ENCODE assay signal across 7 cellular contexts in genomic region chr13:82096256-82096655, GRCh38.
"Had no signal": no experiment of that assay in that cellular context is flagged by ENCODE, and none has a peak within 500 bp of the region (broad histone marks: within the 10 kb centered on the region; RNA-seq: fewer than 3 reads in every experiment).

No MANE protein-coding gene starts in this region.

- DNase-seq: GDM1, GF-D8 had no signal

- ATAC-seq: GM12878 had no signal

- FAIRE-seq: GM12878, GM12891, GM12892, GM18507, GM19239 had no signal

- H3K4me3 ChIP-seq: GM12878 had no signal
